19 cellular contexts compared by ENCODE assay signal in genomic region chr2:12767541-12767940, GRCh38.
"Had no signal": no experiment of that assay in that cellular context is flagged by ENCODE, and none has a peak within 500 bp of the region (broad histone marks: within the 10 kb centered on the region; RNA-seq: fewer than 3 reads in every experiment).

No MANE protein-coding gene starts in this region.

- H3K27ac ChIP-seq: foreskin keratinocyte, hepatocyte, parathyroid adenoma, psoas muscle, right lobe of liver, testis, tibial nerve, upper lobe of right lung, vagina had no signal

- H3K4me3 ChIP-seq: hepatocyte, mucosa of descending colon, psoas muscle, right lobe of liver, testis, tibial nerve, upper lobe of right lung, vagina had no signal

- H3K27me3 ChIP-seq: right lobe of liver, testis, tibial nerve, upper lobe of right lung, vagina had no signal

- H3K27ac Mint-ChIP-seq: dendritic cell treated with granulocyte-macrophage colony-stimulating factor and Interleukin-4, amounts not matched to agents 40 ng/mL and 50 ng/mL, for 4 days; stimulated activated memory B cell treated with anti-CD40 and anti-IgM and Interleukin-4, amounts not matched to agents 10 μg/mL and 1 μg/mL and 100 μg/mL, for 72 hours; stimulated activated naive CD8-positive, alpha-beta T cell treated with anti-CD3 and anti-CD28 coated beads, Interleukin-15, Interleukin-2, amounts not matched to agents 100 ng/mL and 50 ng/mL, for 24 hours had no signal

- H3K36me3 Mint-ChIP-seq: stimulated activated memory B cell treated with anti-CD40 and anti-IgM and Interleukin-4, amounts not matched to agents 10 μg/mL and 1 μg/mL and 100 μg/mL, for 72 hours had no signal

- DNase-seq: foreskin keratinocyte; head of caudate nucleus; mammary epithelial cell; mucosa of descending colon; naive thymus-derived CD8-positive, alpha-beta T cell; psoas muscle; retina; right lobe of liver; stimulated activated CD4-positive, alpha-beta T cell treated with anti-CD3 and anti-CD28 coated beads, Interleukin-4, amount 100 ng/mL, for 1 hour; testis; upper lobe of right lung had no signal

- H3K4me3 Mint-ChIP-seq: dendritic cell treated with granulocyte-macrophage colony-stimulating factor and Interleukin-4, amounts not matched to agents 40 ng/mL and 50 ng/mL, for 4 days; naive thymus-derived CD8-positive, alpha-beta T cell; neural crest cell; stimulated activated memory B cell treated with anti-CD40 and anti-IgM and Interleukin-4, amounts not matched to agents 10 μg/mL and 1 μg/mL and 100 μg/mL, for 72 hours; stimulated activated naive CD8-positive, alpha-beta T cell treated with anti-CD3 and anti-CD28 coated beads, Interleukin-15, Interleukin-2, amounts not matched to agents 100 ng/mL and 50 ng/mL, for 24 hours had no signal

- H3K9me3 Mint-ChIP-seq: neural crest cell had no signal

- H3K4me1 Mint-ChIP-seq: stimulated activated memory B cell treated with anti-CD40 and anti-IgM and Interleukin-4, amounts not matched to agents 10 μg/mL and 1 μg/mL and 100 μg/mL, for 72 hours had no signal

- ATAC-seq: mucosa of descending colon; naive thymus-derived CD8-positive, alpha-beta T cell; psoas muscle; right lobe of liver; stimulated activated memory B cell treated with anti-CD40 and anti-IgM and Interleukin-4, amounts not matched to agents 10 μg/mL and 1 μg/mL and 100 μg/mL, for 72 hours; upper lobe of right lung had no signal
